ENCODE assay signal across 16 cellular contexts in the genomic region with DNA sequence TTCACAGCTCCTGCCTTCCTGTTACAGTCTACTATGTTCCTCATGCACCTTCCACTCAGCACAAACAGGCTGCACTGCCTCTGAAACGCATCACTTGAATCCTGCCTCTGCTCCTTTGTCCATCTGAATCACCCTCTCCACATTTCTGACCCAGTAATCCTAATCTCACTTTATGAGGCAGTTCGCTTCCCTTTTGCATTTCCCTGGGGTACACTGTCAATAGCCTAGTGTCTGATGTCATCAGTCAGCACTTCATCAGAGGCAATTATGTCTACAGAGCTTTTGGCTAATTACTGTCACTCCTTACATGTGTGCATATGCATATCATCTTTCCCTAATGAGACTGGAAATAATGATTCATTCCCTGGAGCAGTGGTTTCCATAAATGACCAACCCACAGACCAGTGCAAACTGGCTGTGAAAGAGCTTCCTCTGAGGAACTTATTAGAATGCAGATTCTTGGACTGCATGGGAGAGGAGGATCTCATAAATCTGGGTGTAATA. TPM values are rescaled to one million over a fixed set of nuclear protein-coding genes. Genes with fewer than 3 reads are reported as not detected.
DNase-seq lines count a peak whose midpoint lies in the region; ATAC-seq, FAIRE-seq and TF ChIP-seq lines count a peak whose summit lies in the region.
"Had no signal": no experiment of that assay in that cellular context is flagged by ENCODE, and none has a peak within 500 bp of the region (broad histone marks: within the 10 kb centered on the region; RNA-seq: fewer than 3 reads in every experiment).

No MANE protein-coding gene starts in this region.

- no peak overlapping the region for H3K4me3 ChIP-seq in colonic mucosa
- H3K4me3 ChIP-seq: gastroesophageal sphincter, Peyer's patch, testis had no signal

- no peaks in the 10 kb centered on the region for H3K27me3 ChIP-seq in colonic mucosa
- H3K27me3 ChIP-seq: gastroesophageal sphincter, Peyer's patch, testis had no signal

- peaks cover 18% of the 10 kb centered on the region for H3K4me1 Mint-ChIP-seq in activated CD8-positive, alpha-beta memory T cell treated with anti-CD3 and anti-CD28 coated beads, Interleukin-2, amount 10 ng/mL, durations not matched to agents 7 days and 5 days
- H3K4me1 Mint-ChIP-seq in stimulated activated effector memory CD8-positive, alpha-beta T cell treated with anti-CD3 and anti-CD28 coated beads, Interleukin-12 subunit alpha, Interleukin-12 subunit beta, amount 100 ng/mL, for 72 hours: peaks cover 7% of the 10 kb centered on the region
- peaks cover 19% of the 10 kb centered on the region for H3K4me1 Mint-ChIP-seq in activated CD4-positive, alpha-beta memory T cell treated with anti-CD3 and anti-CD28 coated beads, Interleukin-2, amount 10 ng/mL, durations not matched to agents 7 days and 5 days

- no peak overlapping the region for H3K4me3 Mint-ChIP-seq in activated CD8-positive, alpha-beta memory T cell treated with anti-CD3 and anti-CD28 coated beads, Interleukin-2, amount 10 ng/mL, durations not matched to agents 7 days and 5 days
- H3K4me3 Mint-ChIP-seq in stimulated activated effector memory CD8-positive, alpha-beta T cell treated with anti-CD3 and anti-CD28 coated beads, Interleukin-12 subunit alpha, Interleukin-12 subunit beta, amount 100 ng/mL, for 72 hours: no peak overlapping the region
- H3K4me3 Mint-ChIP-seq in activated CD4-positive, alpha-beta memory T cell treated with anti-CD3 and anti-CD28 coated beads, Interleukin-2, amount 10 ng/mL, durations not matched to agents 7 days and 5 days: no peak overlapping the region
- H3K4me3 Mint-ChIP-seq: activated T-cell treated with anti-CD3 and anti-CD28 coated beads, Interleukin-2, amount 50 U/mL, for 4 hours had no signal

- no peaks in the 10 kb centered on the region for H3K27me3 Mint-ChIP-seq in activated CD8-positive, alpha-beta memory T cell treated with anti-CD3 and anti-CD28 coated beads, Interleukin-2, amount 10 ng/mL, durations not matched to agents 7 days and 5 days
- no peaks in the 10 kb centered on the region for H3K27me3 Mint-ChIP-seq in activated CD4-positive, alpha-beta memory T cell treated with anti-CD3 and anti-CD28 coated beads, Interleukin-2, amount 10 ng/mL, durations not matched to agents 7 days and 5 days

- peak overlapping the region; percentile 27 for H3K27ac ChIP-seq in colonic mucosa
- H3K27ac ChIP-seq: gastroesophageal sphincter, testis had no signal

- peaks cover 18% of the 10 kb centered on the region for H3K4me1 ChIP-seq in colonic mucosa
- H3K4me1 ChIP-seq: testis had no signal

- H3K36me3 Mint-ChIP-seq in activated CD8-positive, alpha-beta memory T cell treated with anti-CD3 and anti-CD28 coated beads, Interleukin-2, amount 10 ng/mL, durations not matched to agents 7 days and 5 days: no peaks in the 10 kb centered on the region
- peaks cover 17% of the 10 kb centered on the region for H3K36me3 Mint-ChIP-seq in stimulated activated effector memory CD8-positive, alpha-beta T cell treated with anti-CD3 and anti-CD28 coated beads, Interleukin-12 subunit alpha, Interleukin-12 subunit beta, amount 100 ng/mL, for 72 hours
- H3K36me3 Mint-ChIP-seq in activated CD4-positive, alpha-beta memory T cell treated with anti-CD3 and anti-CD28 coated beads, Interleukin-2, amount 10 ng/mL, durations not matched to agents 7 days and 5 days (ENCODE audit: low read depth): no peaks in the 10 kb centered on the region

- H3K27ac Mint-ChIP-seq in activated CD8-positive, alpha-beta memory T cell treated with anti-CD3 and anti-CD28 coated beads, Interleukin-2, amount 10 ng/mL, durations not matched to agents 7 days and 5 days: no peak overlapping the region
- H3K27ac Mint-ChIP-seq in stimulated activated effector memory CD8-positive, alpha-beta T cell treated with anti-CD3 and anti-CD28 coated beads, Interleukin-12 subunit alpha, Interleukin-12 subunit beta, amount 100 ng/mL, for 72 hours: no peak overlapping the region
- no peak overlapping the region for H3K27ac Mint-ChIP-seq in activated CD4-positive, alpha-beta memory T cell treated with anti-CD3 and anti-CD28 coated beads, Interleukin-2, amount 10 ng/mL, durations not matched to agents 7 days and 5 days

- H3K9me3 Mint-ChIP-seq in activated CD8-positive, alpha-beta memory T cell treated with anti-CD3 and anti-CD28 coated beads, Interleukin-2, amount 10 ng/mL, durations not matched to agents 7 days and 5 days (ENCODE audit: low read depth): no peaks in the 10 kb centered on the region
- H3K9me3 Mint-ChIP-seq in stimulated activated effector memory CD8-positive, alpha-beta T cell treated with anti-CD3 and anti-CD28 coated beads, Interleukin-12 subunit alpha, Interleukin-12 subunit beta, amount 100 ng/mL, for 72 hours: no peaks in the 10 kb centered on the region
- H3K9me3 Mint-ChIP-seq in activated CD4-positive, alpha-beta memory T cell treated with anti-CD3 and anti-CD28 coated beads, Interleukin-2, amount 10 ng/mL, durations not matched to agents 7 days and 5 days: no peaks in the 10 kb centered on the region
- H3K9me3 Mint-ChIP-seq: activated T-cell treated with anti-CD3 and anti-CD28 coated beads, Interleukin-2, amount 50 U/mL, for 4 hours had no signal

- POLR2A ChIA-PET in activated CD4-positive, alpha-beta memory T cell treated with anti-CD3 and anti-CD28 coated beads, Interleukin-2, amount 10 ng/mL, durations not matched to agents 7 days and 5 days (lab: Charles Lee): interaction anchor here (1.0 kb wide), 1 partner anchor 31 kb away, joined by 3 read pairs; no protein-coding TSS in a partner anchor

- H3K9ac ChIP-seq in colonic mucosa (ENCODE audit: low read depth in 2 of 2, low read length in 2 of 2): no peak overlapping the region

- ATAC-seq in activated CD8-positive, alpha-beta memory T cell treated with anti-CD3 and anti-CD28 coated beads, Interleukin-2, amount 10 ng/mL, durations not matched to agents 7 days and 5 days: peak; percentile 23
- ATAC-seq in stimulated activated effector memory CD8-positive, alpha-beta T cell treated with anti-CD3 and anti-CD28 coated beads, Interleukin-12 subunit alpha, Interleukin-12 subunit beta, amount 100 ng/mL, for 72 hours: peak; percentile 42
- ATAC-seq: activated T-cell treated with anti-CD3 and anti-CD28 coated beads, Interleukin-2, amount 50 U/mL, for 4 hours; gastroesophageal sphincter had no signal

- no peak for FAIRE-seq in H54 (lab: Jason Lieb, UNC)
- FAIRE-seq: TTC549 had no signal

- no peaks in the 10 kb centered on the region for H3K9me3 ChIP-seq in colonic mucosa
- H3K9me3 ChIP-seq: gastroesophageal sphincter, Peyer's patch, testis had no signal

- no peaks in the 10 kb centered on the region for H3K36me3 ChIP-seq in colonic mucosa

- intact Hi-C loops in colonic mucosa (cut with DNase I): no loop called here

- TF ChIP-seq POLR2A in H54 (IDR thresholded peaks at IDR 0.05; ENCODE audit: low read depth, low read length): no peak

- TF ChIP-seq CTCF in colonic mucosa (IDR thresholded peaks at IDR 0.05): no peak

- CTCF ChIA-PET in activated CD8-positive, alpha-beta memory T cell treated with anti-CD3 and anti-CD28 coated beads, Interleukin-2, amount 10 ng/mL, durations not matched to agents 7 days and 5 days (lab: Charles Lee): no interaction called here
- CTCF ChIA-PET in activated CD4-positive, alpha-beta memory T cell treated with anti-CD3 and anti-CD28 coated beads, Interleukin-2, amount 10 ng/mL, durations not matched to agents 7 days and 5 days (lab: Charles Lee): no interaction called here

- no peak for DNase-seq in activated CD8-positive, alpha-beta memory T cell treated with anti-CD3 and anti-CD28 coated beads, Interleukin-2, amount 10 ng/mL, durations not matched to agents 7 days and 5 days
- DNase-seq in activated CD8-positive, alpha-beta memory T cell treated with anti-CD3 and anti-CD28 coated beads, Interleukin-2, amount 50 U/mL, for 4 hours: no peak
- DNase-seq in NCI-H774 (lab: John Stamatoyannopoulos, UW): peak; percentile 22
- no peak for DNase-seq in colonic mucosa
- no peak for DNase-seq in stimulated activated effector memory CD8-positive, alpha-beta T cell treated with anti-CD3 and anti-CD28 coated beads, Interleukin-12 subunit alpha, Interleukin-12 subunit beta, amount 100 ng/mL, for 72 hours (ENCODE audit: low spot score in 2 of 2)
- DNase-seq in H54 (ENCODE audit: insufficient read length, low spot score): no peak
- DNase-seq in NCI-H524 treated with DMSO at 0.1 percent for 48 hours (lab: John Stamatoyannopoulos, UW): no peak
- no peak for DNase-seq in activated CD4-positive, alpha-beta memory T cell treated with anti-CD3 and anti-CD28 coated beads, Interleukin-2, amount 10 ng/mL, durations not matched to agents 7 days and 5 days
- DNase-seq: activated T-cell treated with anti-CD3 and anti-CD28 coated beads, Interleukin-2, amount 50 U/mL, for 4 hours; cerebellar nuclear complex; NCI-H187 treated with DMSO at 0.1 percent for 48 hours; testis had no signal

RNA-seq across cellular contexts. Expression of gene CA4, which starts 23.6 kb away (rescaled TPM):
- total RNA-seq in activated CD8-positive, alpha-beta memory T cell treated with anti-CD3 and anti-CD28 coated beads, Interleukin-2, amount 10 ng/mL, durations not matched to agents 7 days and 5 days: not detected
- 100 to 1,000 TPM; 111 to 397 TPM for total RNA-seq in colonic mucosa
- not detected for total RNA-seq in activated CD4-positive, alpha-beta memory T cell treated with anti-CD3 and anti-CD28 coated beads, Interleukin-2, amount 10 ng/mL, durations not matched to agents 7 days and 5 days
- total RNA-seq: activated T-cell treated with anti-CD3 and anti-CD28 coated beads, Interleukin-2, amount 50 U/mL, for 4 hours; HT1080 had no signal

Comparison
In these comparisons a context has a peak if more than half of its experiments do, and no peak if none do; other contexts are left out.
1. RNA of gene CA4, which starts 23.6 kb away (total RNA-seq): 111 to 397 TPM in colonic mucosa; not detected in activated CD8-positive, alpha-beta memory T cell treated with anti-CD3 and anti-CD28 coated beads, Interleukin-2, amount 10 ng/mL, durations not matched to agents 7 days and 5 days and not detected in activated CD4-positive, alpha-beta memory T cell treated with anti-CD3 and anti-CD28 coated beads, Interleukin-2, amount 10 ng/mL, durations not matched to agents 7 days and 5 days; every median in the first group is over 100 times any median in the second.